In genomic region chr1:3724416-3725030, GRCh38 we compare ENCODE assay signal across 8 cellular contexts. TPM values are rescaled to one million over a fixed set of nuclear protein-coding genes. Genes with fewer than 3 reads are reported as not detected.
DNase-seq lines count a peak whose midpoint lies in the region; ATAC-seq, FAIRE-seq and TF ChIP-seq lines count a peak whose summit lies in the region.
"Not testable (repeated sequence)": the region's sequence is repeated elsewhere in the genome, so short reads cannot be mapped to it uniquely, and the experiment has no call there.

No MANE protein-coding gene starts in this region.

- WGBS in endodermal cell (ENCODE audit: insufficient coverage in 1 of 2, insufficient read length in 1 of 2), 2 experiments = 42 to 46% methylated on average over 16 to 18 of the region's 18 CpGs
- WGBS in HepG2 (ENCODE audit: low lambda C conversion rate) = 35% methylated on average over 18 of the region's 18 CpGs

- H3K27me3 Mint-ChIP-seq in activated T-cell treated with anti-CD3 and anti-CD28 coated beads, Interleukin-2, amount 50 U/mL, for 72 hours (ENCODE audit: low read depth) = peaks cover 14% of the 10 kb centered on the region
- not testable (repeated sequence) for H3K27me3 Mint-ChIP-seq in endodermal cell (ENCODE audit: insufficient read depth)

- peak; percentile 61 to 63 for ATAC-seq in activated T-cell treated with anti-CD3 and anti-CD28 coated beads, Interleukin-2, amount 50 U/mL, for 72 hours (replicated peaks in 1 of 2)
- peak; percentile 60 for ATAC-seq in HepG2

- peak; percentile 95 for TF ChIP-seq CTCF in GM12875 (IDR thresholded peaks at IDR 0.05; ENCODE audit: borderline replicate concordance, insufficient read depth, low read depth, low read length)
- TF ChIP-seq CTCF in endodermal cell (conservative IDR thresholded peaks at IDR 0.05) = peak; percentile 97
- TF ChIP-seq CTCF in HepG2 (CRISPR knock-in tag; IDR thresholded peaks at IDR 0.05) = peak; percentile 91

- H3K36me3 ChIP-seq in endodermal cell (ENCODE audit: control insufficient read depth, insufficient read depth, low read length); HepG2 (replicated peaks in 1 of 2; ENCODE audit: control insufficient read depth in 1 of 2, insufficient read depth in 2 of 2, low read length in 2 of 2): not testable (repeated sequence)

- not testable (repeated sequence) for H3K27ac Mint-ChIP-seq in activated T-cell treated with anti-CD3 and anti-CD28 coated beads, Interleukin-2, amount 50 U/mL, for 72 hours; endodermal cell

- H3K4me1 Mint-ChIP-seq in activated T-cell treated with anti-CD3 and anti-CD28 coated beads, Interleukin-2, amount 50 U/mL, for 72 hours (ENCODE audit: low read depth); endodermal cell: not testable (repeated sequence)

- TF ChIP-seq EP300 in HepG2 (IDR thresholded peaks at IDR 0.05; ENCODE audit: low read depth in 2 of 2, low read length in 2 of 2); HepG2 (CRISPR knock-in tag; IDR thresholded peaks at IDR 0.05; ENCODE audit: borderline replicate concordance): not testable (repeated sequence)

- not testable (repeated sequence) for BruUV-seq in HepG2 (replicated peaks; lab: Mats Ljungman, UMichigan)

- peak; percentile 23 for DNase-seq in A172 (ENCODE audit: low spot score)
- DNase-seq in NCI-H1436 (lab: John Stamatoyannopoulos, UW) = peak; percentile 75
- DNase-seq in SKM-1 (lab: John Stamatoyannopoulos, UW; ENCODE audit: unreplicated experiment) = peak; percentile 46
- peak; percentile 79 to 81 for DNase-seq in activated T-cell treated with anti-CD3 and anti-CD28 coated beads, Interleukin-2, amount 50 U/mL, for 72 hours
- peak; percentile 96 for DNase-seq in endodermal cell
- peak; percentile 55 for DNase-seq in HepG2 (ENCODE audit: low spot score)
- peak; percentile 63 to 79 (median 74) for DNase-seq in stimulated activated CD4-positive, alpha-beta T cell treated with anti-CD3 and anti-CD28 coated beads, Interleukin-1b, Interleukin-23, amount 100 ng/mL, for 24 hours (ENCODE audit: low read depth in 4 of 4, low spot score in 1 of 4)

- not testable (repeated sequence) for H3K9me3 ChIP-seq in endodermal cell (ENCODE audit: control insufficient read depth, low read length); HepG2 (ENCODE audit: low read length)

- H3K27ac ChIP-seq in endodermal cell (ENCODE audit: low read depth, low read length); HepG2 (ENCODE audit: extremely low read length, insufficient read depth, low read length): not testable (repeated sequence)

- POLR2A ChIA-PET in HepG2 (lab: Yijun Ruan, JAX) = interaction anchor here (0.6 to 0.7 kb wide), 2 partner anchors 10 to 51 kb away, joined by 3 read pairs; no protein-coding TSS in a partner anchor

- not testable (repeated sequence) for H3K4me3 ChIP-seq in GM12875 (ENCODE audit: low read depth, low read length); endodermal cell (ENCODE audit: low read length); HepG2 (replicated peaks in 1 of 3; ENCODE audit: insufficient read depth in 1 of 3, low read depth in 2 of 3, low read length in 3 of 3)

- CTCF ChIA-PET in HepG2 (lab: Yijun Ruan, JAX; ENCODE audit: low intra/inter-chr PET ratio, low total read pairs) = interaction anchor here (1.1 to 2.4 kb wide), 2 partner anchors 29 to 234 kb away, joined by 3 to 20 read pairs; no protein-coding TSS in a partner anchor

- H3K9me3 Mint-ChIP-seq in activated T-cell treated with anti-CD3 and anti-CD28 coated beads, Interleukin-2, amount 50 U/mL, for 72 hours; endodermal cell: not testable (repeated sequence)

- H3K4me2 ChIP-seq in HepG2 (ENCODE audit: low read depth, low read length) = not testable (repeated sequence)

- not testable (repeated sequence) for H3K9ac ChIP-seq in endodermal cell (ENCODE audit: extremely low read depth, low read length, poor library complexity, severe bottlenecking); HepG2 (ENCODE audit: insufficient read depth, low read depth, low read length)

- H4K20me1 ChIP-seq in HepG2 (ENCODE audit: insufficient read depth, low read length) = not testable (repeated sequence)

- in situ Hi-C loops in HepG2 (cut with HindIII; ENCODE audit: extremely low pct_ligation_motif_present, low pct_unique_long_range_greater_than_20kb) = loop anchor here (5.0 kb wide), 1 partner anchor 37 kb away; no protein-coding TSS in a partner anchor

- TF ChIP-seq RAD21 in HepG2 (CRISPR knock-in tag; IDR thresholded peaks at IDR 0.05) = peak; percentile 62

- intact Hi-C loops in HepG2 (cut with micrococcal nuclease; ENCODE audit: unreplicated experiment) = loop anchor here (1.0 kb wide), 1 partner anchor 29 kb away; no protein-coding TSS in a partner anchor

- not testable (repeated sequence) for H3K27me3 ChIP-seq in endodermal cell (ENCODE audit: control insufficient read depth, insufficient read depth, low read length, poor library complexity, severe bottlenecking); HepG2 (ENCODE audit: control insufficient read depth in 1 of 2, insufficient read depth in 2 of 2, low read length in 2 of 2)

- not testable (repeated sequence) for H3K79me2 ChIP-seq in HepG2 (ENCODE audit: insufficient read depth, low read length)

- H3K4me3 Mint-ChIP-seq in activated T-cell treated with anti-CD3 and anti-CD28 coated beads, Interleukin-2, amount 50 U/mL, for 72 hours; endodermal cell: not testable (repeated sequence)

- H2AFZ ChIP-seq in HepG2 (ENCODE audit: low read length) = not testable (repeated sequence)

- FAIRE-seq in HepG2 (lab: Jason Lieb, UNC) = peak; percentile 71

- not testable (repeated sequence) for H3K4me1 ChIP-seq in endodermal cell (ENCODE audit: control insufficient read depth, insufficient read depth, low read length); HepG2 (ENCODE audit: insufficient read depth, low read length)

- not testable (repeated sequence) for H3K36me3 Mint-ChIP-seq in activated T-cell treated with anti-CD3 and anti-CD28 coated beads, Interleukin-2, amount 50 U/mL, for 72 hours (ENCODE audit: insufficient read depth in 2 of 2); endodermal cell (ENCODE audit: low read depth)

- TF ChIP-seq POLR2A in HepG2 (IDR thresholded peaks at IDR 0.05; ENCODE audit: insufficient read depth in 1 of 2, low read depth in 2 of 2, low read length in 2 of 2) = not testable (repeated sequence)

RNA-seq across cellular contexts. Expression of gene CCDC27, which starts 27.7 kb away (rescaled TPM):
- not detected in 2 replicates for total RNA-seq in A172 (2014; rRNA removed; shearing (Covaris generic))
- total RNA-seq in activated T-cell treated with anti-CD3 and anti-CD28 coated beads, Interleukin-2, amount 50 U/mL, for 72 hours = not detected
- total RNA-seq in endodermal cell = not detected
- not detected for polyA plus RNA-seq in endodermal cell (2013, experiment 1 of 2)
- polyA plus RNA-seq in endodermal cell (2013, experiment 2 of 2) = not detected
- total RNA-seq in HepG2 (2016; rRNA removed; fragmentation: Illumina TruSeq; extraction: Trizol) = not detected in 2 replicates
- total RNA-seq in HepG2 (2016; cell fraction: cytosol; rRNA removed; fragmentation: Illumina TruSeq; extraction: Trizol; ENCODE audit: low read depth) = not detected in 2 replicates
- total RNA-seq in HepG2 (2016; cell fraction: insoluble cytoplasmic fraction; rRNA removed; fragmentation: Illumina TruSeq; extraction: Trizol) = not detected in 2 replicates
- total RNA-seq in HepG2 (2016; cell fraction: membrane; rRNA removed; fragmentation: Illumina TruSeq; extraction: Trizol) = not detected in 2 replicates
- not detected in 2 replicates for total RNA-seq in HepG2 (2016; cell fraction: nucleus; rRNA removed; fragmentation: Illumina TruSeq; extraction: Trizol)
- not detected in 2 replicates for polyA plus RNA-seq in HepG2 (2011; rRNA removed)
- not detected in 2 replicates for polyA plus RNA-seq in HepG2 (2011; cell fraction: cytosol; rRNA removed)
- polyA plus RNA-seq in HepG2 (2011; cell fraction: nucleus; rRNA removed) = not detected in 2 replicates
- polyA plus RNA-seq in HepG2 (2012) = 0.23 TPM in 1 of 2 replicates, not detected in the other
- polyA plus RNA-seq in HepG2 (2016; cell fraction: cytosol; fragmentation: Illumina TruSeq; extraction: Trizol; ENCODE audit: low read depth) = not detected in 2 replicates
- not detected in 2 replicates for polyA plus RNA-seq in HepG2 (2016; cell fraction: insoluble cytoplasmic fraction; fragmentation: Illumina TruSeq; extraction: Trizol; ENCODE audit: low read depth)
- polyA plus RNA-seq in HepG2 (2016; cell fraction: membrane; fragmentation: Illumina TruSeq; extraction: Trizol; ENCODE audit: low read depth) = not detected in 2 replicates
- not detected in 2 replicates for polyA plus RNA-seq in HepG2 (2016; cell fraction: nucleus; fragmentation: Illumina TruSeq; extraction: Trizol; ENCODE audit: insufficient read depth, low read depth)
- not detected in 2 replicates for polyA minus RNA-seq in HepG2 (2011; rRNA and poly(A)+ RNA removed; ENCODE audit: low replicate concordance)
- not detected in 2 replicates for polyA minus RNA-seq in HepG2 (2011; cell fraction: cytosol; rRNA and poly(A)+ RNA removed)
- not detected in 2 replicates for polyA minus RNA-seq in HepG2 (2011; cell fraction: nucleus; rRNA and poly(A)+ RNA removed)

RNA-seq across cellular contexts. Expression of gene SMIM1, which starts 48.0 kb away (rescaled TPM):
- not detected in 2 replicates for total RNA-seq in A172 (2014; rRNA removed; shearing (Covaris generic))
- 1 to 10 TPM; 2.5 to 3.4 TPM for total RNA-seq in activated T-cell treated with anti-CD3 and anti-CD28 coated beads, Interleukin-2, amount 50 U/mL, for 72 hours
- total RNA-seq in endodermal cell (10 to 100 TPM; 11.1 to 15.0 TPM), HepG2 (2016; rRNA removed; fragmentation: Illumina TruSeq; extraction: Trizol) (55.8 and 56.3 TPM in 2 replicates)
- polyA plus RNA-seq in endodermal cell (2013, experiment 1 of 2) = 8.3 TPM
- polyA plus RNA-seq in endodermal cell (2013, experiment 2 of 2) = 6.1 TPM
- 360 and 516 TPM in 2 replicates for total RNA-seq in HepG2 (2016; cell fraction: cytosol; rRNA removed; fragmentation: Illumina TruSeq; extraction: Trizol; ENCODE audit: low read depth)
- 54.3 and 58.0 TPM in 2 replicates for total RNA-seq in HepG2 (2016; cell fraction: insoluble cytoplasmic fraction; rRNA removed; fragmentation: Illumina TruSeq; extraction: Trizol)
- total RNA-seq in HepG2 (2016; cell fraction: membrane; rRNA removed; fragmentation: Illumina TruSeq; extraction: Trizol) = 94.8 and 147 TPM in 2 replicates
- 35.3 and 45.5 TPM in 2 replicates for total RNA-seq in HepG2 (2016; cell fraction: nucleus; rRNA removed; fragmentation: Illumina TruSeq; extraction: Trizol)
- polyA plus RNA-seq in HepG2 (2011; rRNA removed) = 12.4 and 22.2 TPM in 2 replicates
- polyA plus RNA-seq in HepG2 (2011; cell fraction: cytosol; rRNA removed) = 15.0 and 35.9 TPM in 2 replicates
- 20.1 and 21.5 TPM in 2 replicates for polyA plus RNA-seq in HepG2 (2011; cell fraction: nucleus; rRNA removed)
- 18.7 and 18.9 TPM in 2 replicates for polyA plus RNA-seq in HepG2 (2012)
- polyA plus RNA-seq in HepG2 (2016; cell fraction: cytosol; fragmentation: Illumina TruSeq; extraction: Trizol; ENCODE audit: low read depth) = 172 and 230 TPM in 2 replicates
- 45.5 and 47.9 TPM in 2 replicates for polyA plus RNA-seq in HepG2 (2016; cell fraction: insoluble cytoplasmic fraction; fragmentation: Illumina TruSeq; extraction: Trizol; ENCODE audit: low read depth)
- 82.1 and 104 TPM in 2 replicates for polyA plus RNA-seq in HepG2 (2016; cell fraction: membrane; fragmentation: Illumina TruSeq; extraction: Trizol; ENCODE audit: low read depth)
- 32.0 and 32.8 TPM in 2 replicates for polyA plus RNA-seq in HepG2 (2016; cell fraction: nucleus; fragmentation: Illumina TruSeq; extraction: Trizol; ENCODE audit: insufficient read depth, low read depth)
- polyA minus RNA-seq in HepG2 (2011; rRNA and poly(A)+ RNA removed; ENCODE audit: low replicate concordance) = 29.5 TPM in 1 of 2 replicates, not detected in the other
- 18.6 and 19.1 TPM in 2 replicates for polyA minus RNA-seq in HepG2 (2011; cell fraction: cytosol; rRNA and poly(A)+ RNA removed)
- 17.1 and 18.4 TPM in 2 replicates for polyA minus RNA-seq in HepG2 (2011; cell fraction: nucleus; rRNA and poly(A)+ RNA removed)

Comparison
In these comparisons a context has a peak if more than half of its experiments do, and no peak if none do; other contexts are left out.
1. DNase-seq: peak in every context shown above with its lines; median percentile 96 in endodermal cell; 80 in activated T-cell treated with anti-CD3 and anti-CD28 coated beads, Interleukin-2, amount 50 U/mL, for 72 hours; 75 in NCI-H1436; 74 in stimulated activated CD4-positive, alpha-beta T cell treated with anti-CD3 and anti-CD28 coated beads, Interleukin-1b, Interleukin-23, amount 100 ng/mL, for 24 hours; 55 in HepG2; 46 in SKM-1; 23 in A172.